In genomic region chr3:52787672-52788625, GRCh38 we compare ENCODE assay signal across 1 cellular context.
TF ChIP-seq lines count a peak whose summit lies in the region.

No MANE protein-coding gene starts in this region.

TF ChIP-seq in HCT116, 20 proteins besides CTCF, POLR2A, EP300 and RAD21 (continued from another document):
- no peak for TF ChIP-seq REST (IDR thresholded peaks at IDR 0.05; ENCODE audit: low read depth)
- TF ChIP-seq, protein P1, sequence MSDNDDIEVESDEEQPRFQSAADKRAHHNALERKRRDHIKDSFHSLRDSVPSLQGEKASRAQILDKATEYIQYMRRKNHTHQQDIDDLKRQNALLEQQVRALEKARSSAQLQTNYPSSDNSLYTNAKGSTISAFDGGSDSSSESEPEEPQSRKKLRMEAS (IDR thresholded peaks at IDR 0.05), result no peak
- TF ChIP-seq CEBPB (IDR thresholded peaks at IDR 0.05; ENCODE audit: low read depth), result no peak
- TF ChIP-seq SIN3A (IDR thresholded peaks at IDR 0.05; ENCODE audit: low read depth), result no peak
- no peak for TF ChIP-seq ZFX (IDR thresholded peaks at IDR 0.05)
- TF ChIP-seq SP1 (IDR thresholded peaks at IDR 0.05; ENCODE audit: low read depth), result no peak
- TF ChIP-seq FOSL1 (IDR thresholded peaks at IDR 0.05; ENCODE audit: low read depth), result no peak
- TF ChIP-seq ZBTB33 (IDR thresholded peaks at IDR 0.05; ENCODE audit: extremely low read depth, insufficient replicate concordance, low read length), result no peak
- no peak for TF ChIP-seq POLR2AphosphoS5 (IDR thresholded peaks at IDR 0.05; ENCODE audit: low read depth, low read length)
- TF ChIP-seq ZNF274 (IDR thresholded peaks at IDR 0.05; ENCODE audit: low read depth, low read length), result no peak
- no peak for TF ChIP-seq YY1 (IDR thresholded peaks at IDR 0.05; ENCODE audit: extremely low read depth, insufficient replicate concordance, low read depth, low read length)
- TF ChIP-seq ATF3 (IDR thresholded peaks at IDR 0.05), result no peak
